15 cellular contexts compared by ENCODE assay signal in the genomic region with DNA sequence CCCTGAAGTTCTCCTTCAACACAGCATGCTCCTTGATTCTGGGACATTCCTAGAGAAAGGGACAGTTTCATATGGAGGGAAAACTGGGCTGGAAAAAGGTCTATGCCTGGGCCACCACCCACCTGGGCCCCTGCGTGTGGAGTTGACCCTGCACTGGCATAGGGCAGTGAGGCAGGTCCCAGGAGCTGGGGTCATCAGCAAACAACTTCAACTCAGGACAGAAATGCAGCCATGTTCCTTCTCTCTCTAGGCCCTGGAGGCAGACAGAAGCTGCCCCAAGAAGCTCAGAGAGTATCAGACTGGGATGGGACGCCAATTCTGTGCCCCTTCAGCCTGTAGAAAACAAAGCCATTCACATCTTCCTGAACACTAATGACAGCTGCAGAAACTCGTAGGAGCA. TPM values are rescaled to one million over a fixed set of nuclear protein-coding genes. Genes with fewer than 3 reads are reported as not detected.
DNase-seq lines count a peak whose midpoint lies in the region; ATAC-seq and TF ChIP-seq lines count a peak whose summit lies in the region.
"Had no signal": no experiment of that assay in that cellular context is flagged by ENCODE, and none has a peak within 500 bp of the region (broad histone marks: within the 10 kb centered on the region; RNA-seq: fewer than 3 reads in every experiment).

No MANE protein-coding gene starts in this region.

- H3K27me3 ChIP-seq in right atrium auricular region (no peaks in the 10 kb centered on the region), right cardiac atrium (ENCODE audit: control insufficient read depth, insufficient read depth) (no peaks in the 10 kb centered on the region), esophagus muscularis mucosa (no peaks in the 10 kb centered on the region), psoas muscle (ENCODE audit: insufficient read depth in 3 of 3, low read length in 2 of 3) (peaks cover 0 to 2% (median 0%) of the 10 kb centered on the region in 3 donors)
- H3K27me3 ChIP-seq: BE2C had no signal

- 76% methylated on average over 3 of the region's 3 CpGs for WGBS in right cardiac atrium
- WGBS in esophagus muscularis mucosa, result 79% methylated on average over 3 of the region's 3 CpGs
- WGBS in psoas muscle, 3 donors, result 60 to 77% (median 69%) methylated on average over 3 of the region's 3 CpGs

- no peak for TF ChIP-seq POLR2A in esophagus muscularis mucosa (IDR thresholded peaks at IDR 0.05; ENCODE audit: low read depth)

- H3K27ac ChIP-seq in right atrium auricular region (no peak overlapping the region), right cardiac atrium (ENCODE audit: low read length) (no peak overlapping the region), esophagus muscularis mucosa (replicated peaks in 1 of 4) (no peak overlapping the region), psoas muscle (no peak overlapping the region)
- H3K27ac ChIP-seq: A549, C4-2B had no signal

- H3K36me3 ChIP-seq in right atrium auricular region (no peaks in the 10 kb centered on the region), esophagus muscularis mucosa (no peaks in the 10 kb centered on the region), psoas muscle (ENCODE audit: insufficient read depth in 1 of 2, low read depth in 1 of 2) (no peaks in the 10 kb centered on the region)
- H3K36me3 ChIP-seq: BE2C, HAP-1 had no signal

- POLR2A ChIA-PET in GM10248 (lab: Yijun Ruan, JAX), result no interaction called here

- TF ChIP-seq EP300 in esophagus muscularis mucosa (IDR thresholded peaks at IDR 0.05), result no peak

- no peak for ATAC-seq in right cardiac atrium
- ATAC-seq in psoas muscle, result no peak
- ATAC-seq: A549 had no signal

- CTCF ChIA-PET in GM10248 (lab: Yijun Ruan, JAX), result interaction anchor here (1.6 kb wide), 1 partner anchor 21 kb away, joined by 3 read pairs; no protein-coding TSS in a partner anchor

- no peak overlapping the region for H3K4me3 ChIP-seq in right atrium auricular region
- H3K4me3 ChIP-seq in right cardiac atrium (ENCODE audit: low read length), result no peak overlapping the region
- H3K4me3 ChIP-seq in esophagus muscularis mucosa, result no peak overlapping the region
- H3K4me3 ChIP-seq in psoas muscle, result no peak overlapping the region
- H3K4me3 ChIP-seq: A549, HAP-1 had no signal

- no peaks in the 10 kb centered on the region for H3K4me1 ChIP-seq in right atrium auricular region
- H3K4me1 ChIP-seq in right cardiac atrium (ENCODE audit: control insufficient read depth, insufficient read depth, low read length), result no peaks in the 10 kb centered on the region
- H3K4me1 ChIP-seq in esophagus muscularis mucosa, result no peaks in the 10 kb centered on the region
- H3K4me1 ChIP-seq in psoas muscle, result peaks cover 3% of the 10 kb centered on the region
- H3K4me1 ChIP-seq: BE2C, HAP-1 had no signal

- TF ChIP-seq CTCF in right atrium auricular region (IDR thresholded peaks at IDR 0.05), result no peak
- TF ChIP-seq CTCF in esophagus muscularis mucosa (IDR thresholded peaks at IDR 0.05), result no peak
- TF ChIP-seq CTCF in psoas muscle (IDR thresholded peaks at IDR 0.05), result no peak
- no peak for TF ChIP-seq CTCF in GM10248 (IDR thresholded peaks at IDR 0.05; ENCODE audit: control extremely low read depth, extremely low read depth, low read depth, missing control alignments)

- no peaks in the 10 kb centered on the region for H3K9me3 ChIP-seq in right atrium auricular region
- no peaks in the 10 kb centered on the region for H3K9me3 ChIP-seq in right cardiac atrium (ENCODE audit: control insufficient read depth, low read length)
- no peaks in the 10 kb centered on the region for H3K9me3 ChIP-seq in esophagus muscularis mucosa
- no peaks in the 10 kb centered on the region for H3K9me3 ChIP-seq in psoas muscle
- H3K9me3 ChIP-seq: A549, BE2C, HAP-1 had no signal

- DNase-seq in right atrium auricular region (ENCODE audit: low spot score), result peak; percentile 23
- DNase-seq in right cardiac atrium, result no peak
- peak; percentile 84 for DNase-seq in esophagus muscularis mucosa (ENCODE audit: extremely low spot score)
- peak; percentile 26 for DNase-seq in retina
- no peak for DNase-seq in psoas muscle
- no peak for DNase-seq in GM10248 (ENCODE audit: extremely low spot score)
- DNase-seq: BE2C; CD4-positive, alpha-beta memory T cell; DMS153; DMS79 treated with DMSO at 0.1 percent for 48 hours; EL; GOT3 had no signal

- intact Hi-C loops in right cardiac atrium (cut with DNase I) (no loop called here), esophagus muscularis mucosa (cut with DNase I) (no loop called here), psoas muscle (cut with DNase I) (no loop called here)

RNA-seq across cellular contexts. Expression of a gene that starts 34.9 kb away (rescaled TPM):
- total RNA-seq in right atrium auricular region (10 to 100 TPM; 22.1 to 30.0 TPM), right cardiac atrium (10 to 100 TPM; 27.3 to 35.4 (median 31.1) TPM), esophagus muscularis mucosa (10 to 100 TPM; 28.7 to 40.7 (median 35.5) TPM), psoas muscle (10 to 100 TPM; 16.9 to 25.0 (median 23.1) TPM)
- polyA plus RNA-seq in right cardiac atrium (10.0 TPM), psoas muscle (10 to 100 TPM in 2 of 3 donors, 1 to 10 TPM in 1; 9.3 to 43.7 (median 20.1) TPM)

Comparison
In these comparisons a context has a peak if more than half of its experiments do, and no peak if none do; other contexts are left out.
1. DNase-seq: peak in right atrium auricular region (single experiment), esophagus muscularis mucosa (single experiment) and retina (single experiment); none in right cardiac atrium (0 of 3), psoas muscle (0 of 2) and GM10248 (single experiment).